ENCODE assay signal across 11 cellular contexts in the genomic region with DNA sequence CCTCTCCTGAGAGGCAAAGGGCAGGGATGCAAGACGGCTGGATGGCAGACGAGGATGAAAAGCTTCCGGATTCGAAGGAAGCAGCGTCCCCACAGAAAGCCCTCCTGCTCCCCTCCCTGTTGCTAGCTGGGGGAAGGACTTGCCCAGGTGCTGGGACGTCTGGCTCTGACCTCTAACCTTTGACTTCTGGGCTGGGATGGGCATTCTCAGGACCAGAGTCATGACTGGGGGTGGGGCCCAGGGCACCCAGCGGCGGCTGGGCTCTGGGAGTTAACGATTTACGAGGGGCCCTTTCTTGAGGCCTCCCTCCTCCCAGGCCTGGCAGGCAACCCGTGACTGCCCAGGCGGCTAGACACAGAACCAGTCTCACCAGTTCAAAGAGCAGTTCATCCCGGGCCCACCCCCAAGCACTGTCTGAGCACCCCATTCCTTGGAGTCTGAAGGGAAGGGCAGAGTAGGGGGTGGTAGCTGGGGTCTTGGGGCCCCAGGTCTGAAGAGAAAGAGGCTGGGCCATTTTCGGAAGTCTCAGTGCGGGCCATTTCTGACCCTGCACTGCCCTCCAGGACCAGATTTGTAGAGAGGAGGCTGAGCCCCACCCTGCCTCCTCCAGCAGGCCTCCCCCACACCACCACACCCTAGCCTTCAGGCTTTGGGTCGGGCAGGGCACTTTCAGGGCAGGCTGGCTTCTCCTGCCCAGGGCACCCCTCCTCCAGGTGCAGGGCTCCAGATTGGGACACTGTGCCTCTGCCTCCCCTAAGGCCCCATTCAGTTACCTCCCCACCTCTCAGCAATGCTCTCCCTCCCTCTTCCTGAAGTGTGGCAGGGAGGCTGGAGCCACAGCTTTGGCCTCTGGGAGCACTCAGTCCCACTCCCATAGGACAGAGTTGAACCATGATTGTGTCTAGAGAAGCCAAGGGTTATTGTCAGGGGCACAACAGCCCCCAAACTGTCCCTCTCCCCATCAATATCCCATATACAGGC. TPM values are rescaled to one million over a fixed set of nuclear protein-coding genes. Genes with fewer than 3 reads are reported as not detected.
DNase-seq lines count a peak whose midpoint lies in the region; ATAC-seq and TF ChIP-seq lines count a peak whose summit lies in the region.
"Had no signal": no experiment of that assay in that cellular context is flagged by ENCODE, and none has a peak within 500 bp of the region (broad histone marks: within the 10 kb centered on the region; RNA-seq: fewer than 3 reads in every experiment).

No MANE protein-coding gene starts in this region.

- peaks cover 7% of the 10 kb centered on the region for H3K36me3 Mint-ChIP-seq in MCF 10A (ENCODE audit: insufficient read depth, unreplicated experiment)
- no peaks in the 10 kb centered on the region for H3K36me3 Mint-ChIP-seq in dendritic cell treated with granulocyte-macrophage colony-stimulating factor and Interleukin-4, amounts not matched to agents 40 ng/mL and 50 ng/mL, for 4 days (ENCODE audit: low read depth)
- H3K36me3 Mint-ChIP-seq in nephron progenitor cell (ENCODE audit: low read depth): no peaks in the 10 kb centered on the region

- intact Hi-C loops in breast epithelium (cut with DNase I; ENCODE audit: low total_unique reads) (loop anchor here (10.0 kb wide), 1 partner anchor 52 kb away; no protein-coding TSS in a partner anchor), MCF 10A (cut with micrococcal nuclease) (no loop called here), aorta (cut with DNase I) (no loop called here)
- intact Hi-C loops in dendritic cell treated with granulocyte-macrophage colony-stimulating factor and Interleukin-4, amounts not matched to agents 40 ng/mL and 50 ng/mL, for 4 days (cut with micrococcal nuclease): no loop called here

- no peak for ATAC-seq in aorta (ENCODE audit: low FRiP score)
- ATAC-seq in HG03342 (IDR thresholded peaks at IDR 0.05; ENCODE audit: unreplicated experiment): no peak

- H3K36me3 ChIP-seq in breast epithelium: no peaks in the 10 kb centered on the region
- no peaks in the 10 kb centered on the region for H3K36me3 ChIP-seq in aorta (ENCODE audit: control insufficient read depth in 1 of 2, insufficient read depth in 2 of 2, low read length in 1 of 2)
- H3K36me3 ChIP-seq in HAP-1 (replicated peaks): no peaks in the 10 kb centered on the region

- WGBS in aorta, 2 donors: 72 to 74% methylated on average over 16 of the region's 16 CpGs

- H3K27ac Mint-ChIP-seq in MCF 10A (ENCODE audit: low read depth, unreplicated experiment): no peak overlapping the region
- H3K27ac Mint-ChIP-seq in dendritic cell treated with granulocyte-macrophage colony-stimulating factor and Interleukin-4, amounts not matched to agents 40 ng/mL and 50 ng/mL, for 4 days: peak overlapping the region; percentile 33
- H3K27ac Mint-ChIP-seq in nephron progenitor cell: peak overlapping the region; percentile 90

- no peak overlapping the region for H3K4me3 Mint-ChIP-seq in MCF 10A (ENCODE audit: unreplicated experiment)
- no peak overlapping the region for H3K4me3 Mint-ChIP-seq in dendritic cell treated with granulocyte-macrophage colony-stimulating factor and Interleukin-4, amounts not matched to agents 40 ng/mL and 50 ng/mL, for 4 days
- peak overlapping the region; percentile 63 for H3K4me3 Mint-ChIP-seq in nephron progenitor cell

- H3K4me1 ChIP-seq in breast epithelium: peaks cover 5 to 26% of the 10 kb centered on the region in 2 donors
- no peaks in the 10 kb centered on the region for H3K4me1 ChIP-seq in aorta (ENCODE audit: control insufficient read depth in 1 of 2, insufficient read depth in 2 of 2, low read length in 2 of 2)
- H3K4me1 ChIP-seq in HAP-1: peaks cover 4% of the 10 kb centered on the region

- no peak for TF ChIP-seq CTCF in breast epithelium (IDR thresholded peaks at IDR 0.05)
- TF ChIP-seq CTCF in MCF 10A (IDR thresholded peaks at IDR 0.05; ENCODE audit: unreplicated experiment): no peak
- TF ChIP-seq CTCF in nephron progenitor cell (IDR thresholded peaks at IDR 0.05): no peak

- H3K27ac ChIP-seq in breast epithelium (peak overlapping the region; percentile 66 to 79), aorta (ENCODE audit: low read depth in 1 of 2, low read length in 2 of 2) (no peak overlapping the region)

- no peaks in the 10 kb centered on the region for H3K9me3 Mint-ChIP-seq in MCF 10A (ENCODE audit: unreplicated experiment)
- H3K9me3 Mint-ChIP-seq in dendritic cell treated with granulocyte-macrophage colony-stimulating factor and Interleukin-4, amounts not matched to agents 40 ng/mL and 50 ng/mL, for 4 days: no peaks in the 10 kb centered on the region
- no peaks in the 10 kb centered on the region for H3K9me3 Mint-ChIP-seq in nephron progenitor cell

- H3K4me1 Mint-ChIP-seq in MCF 10A (ENCODE audit: insufficient read depth, unreplicated experiment): peaks cover 27% of the 10 kb centered on the region
- H3K4me1 Mint-ChIP-seq in dendritic cell treated with granulocyte-macrophage colony-stimulating factor and Interleukin-4, amounts not matched to agents 40 ng/mL and 50 ng/mL, for 4 days (ENCODE audit: low read depth): peaks cover 91% of the 10 kb centered on the region
- H3K4me1 Mint-ChIP-seq in nephron progenitor cell: peaks cover 95% of the 10 kb centered on the region

- in situ Hi-C loops in HAP-1 (cut with MboI; ENCODE audit: low sequenced_read_pairs): no loop called here

- H3K4me3 ChIP-seq in breast epithelium: no peak overlapping the region
- no peak overlapping the region for H3K4me3 ChIP-seq in aorta (ENCODE audit: low read length in 2 of 2)
- H3K4me3 ChIP-seq in HAP-1: no peak overlapping the region

- no peak for TF ChIP-seq POLR2A in breast epithelium (IDR thresholded peaks at IDR 0.05)

- no peaks in the 10 kb centered on the region for H3K27me3 ChIP-seq in breast epithelium
- no peaks in the 10 kb centered on the region for H3K27me3 ChIP-seq in aorta (ENCODE audit: control insufficient read depth in 1 of 2, insufficient read depth in 2 of 2, low read length in 1 of 2)
- no peaks in the 10 kb centered on the region for H3K27me3 ChIP-seq in HAP-1 (ENCODE audit: low read depth)

- no TSS peak for BruUV-seq in MCF 10A (replicated peaks; lab: Mats Ljungman, UMichigan)

- H3K9me3 ChIP-seq in breast epithelium (no peaks in the 10 kb centered on the region), aorta (ENCODE audit: control insufficient read depth, low read length) (no peaks in the 10 kb centered on the region), HAP-1 (no peaks in the 10 kb centered on the region)

- CTCF ChIA-PET in MCF 10A (lab: Yijun Ruan, JAX): interaction anchor here (0.6 to 5.5 kb wide), 8 partner anchors 9 to 1180 kb away, joined by 3 to 62 read pairs (median 4); no protein-coding TSS in a partner anchor

- DNase-seq in breast epithelium (ENCODE audit: low spot score in 2 of 2) (peak; percentile 35 to 43), MCF 10A (ENCODE audit: unreplicated experiment) (no peak), nephron progenitor cell (peak; percentile 51), aorta (peak; percentile 36 to 68), HAP-1 (ENCODE audit: low spot score in 2 of 2) (no peak)
- DNase-seq in stimulated activated CD4-positive, alpha-beta T cell treated with anti-CD3 and anti-CD28 coated beads, Interleukin-4, amount 100 ng/mL, for 24 hours: no peak
- DNase-seq: dermis blood vessel endothelial cell; NCI-H2081 treated with DMSO at 0.1 percent for 48 hours; stimulated activated CD8-positive, alpha-beta memory T cell treated with anti-CD3 and anti-CD28 coated beads, Interleukin-4, amount 100 ng/mL, for 48 hours had no signal

- POLR2A ChIA-PET in MCF 10A (lab: Yijun Ruan, JAX): interaction anchor here (1.2 to 1.7 kb wide), 3 partner anchors 17 to 83 kb away, joined by 4 to 5 read pairs (median 4); no protein-coding TSS in a partner anchor

- no peaks in the 10 kb centered on the region for H3K27me3 Mint-ChIP-seq in MCF 10A (ENCODE audit: insufficient read depth, unreplicated experiment)
- H3K27me3 Mint-ChIP-seq in dendritic cell treated with granulocyte-macrophage colony-stimulating factor and Interleukin-4, amounts not matched to agents 40 ng/mL and 50 ng/mL, for 4 days: peaks cover 60% of the 10 kb centered on the region
- peaks cover 12% of the 10 kb centered on the region for H3K27me3 Mint-ChIP-seq in nephron progenitor cell (ENCODE audit: low read depth, poor library complexity)

RNA-seq across cellular contexts. Expression of a gene that starts 5.0 kb away (rescaled TPM):
- total RNA-seq in breast epithelium (10 to 100 TPM; 33.9 to 66.9 (median 38.3) TPM), MCF 10A (2022) (7.8 and 10.9 TPM in 2 replicates), aorta (10 to 100 TPM; 40.0 to 75.8 TPM)
- polyA plus RNA-seq in aorta: 10 to 100 TPM; 21.2 to 31.5 TPM

Comparison
In these comparisons a context has a peak if more than half of its experiments do, and no peak if none do; other contexts are left out.
1. DNase-seq: peak in breast epithelium (2 of 2), nephron progenitor cell (single experiment) and aorta (2 of 2); none in MCF 10A (single experiment), HAP-1 (0 of 2) and stimulated activated CD4-positive, alpha-beta T cell treated with anti-CD3 and anti-CD28 coated beads, Interleukin-4, amount 100 ng/mL, for 24 hours (single experiment).
2. H3K27ac ChIP-seq: peak in breast epithelium (2 of 2); none in aorta (0 of 2).